ENCODE assay signal across 8 cellular contexts in genomic region chr7:141023305-141023704, GRCh38.
"Had no signal": no experiment of that assay in that cellular context is flagged by ENCODE, and none has a peak within 500 bp of the region (broad histone marks: within the 10 kb centered on the region; RNA-seq: fewer than 3 reads in every experiment).

No MANE protein-coding gene starts in this region.

- H3K4me1 ChIP-seq: ascending aorta, parathyroid adenoma, thyroid gland, uterus had no signal

- H2AFZ ChIP-seq: parathyroid adenoma had no signal

- H3K27ac ChIP-seq: ascending aorta, parathyroid adenoma, thyroid gland, uterus had no signal

- H3K9me3 ChIP-seq: thyroid gland, uterus had no signal

- H3K36me3 ChIP-seq: ascending aorta, thyroid gland, uterus had no signal

- H3K79me2 ChIP-seq: parathyroid adenoma had no signal

- H3K27me3 ChIP-seq: ascending aorta, thyroid gland, uterus had no signal

- H3K4me3 ChIP-seq: ascending aorta, thyroid gland, uterus had no signal

- ATAC-seq: esophagus mucosa had no signal

- DNase-seq: hippocampal formation; retina; stimulated activated CD4-positive, alpha-beta T cell treated with anti-CD3 and anti-CD28 coated beads, Interleukin-4, amount 100 ng/mL, for 4 hours; thyroid gland; uterus had no signal

- H3K9ac ChIP-seq: parathyroid adenoma had no signal
